Comparison of ENCODE assay signal across 1 cellular context in genomic region chr20:49278817-49279676, GRCh38.
A peak's percentile ranks its signal among the peaks of the same experiment; 100 is the strongest.
TF ChIP-seq lines count a peak whose summit lies in the region.

No MANE protein-coding gene starts in this region.

TF ChIP-seq in HepG2, 621 proteins besides CTCF, POLR2A, EP300 and RAD21 (continued from another document and continues in another):
- TF ChIP-seq MNT (IDR thresholded peaks at IDR 0.05) (peak; percentile 95), ASH2L (IDR thresholded peaks at IDR 0.05; ENCODE audit: insufficient read length, low read depth, low read length) (no peak), ZBED4 (CRISPR knock-in tag; IDR thresholded peaks at IDR 0.05; ENCODE audit: borderline replicate concordance) (no peak), ZNF777 (CRISPR knock-in tag; IDR thresholded peaks at IDR 0.05) (no peak), RARA (CRISPR knock-in tag; IDR thresholded peaks at IDR 0.05) (no peak), ZNF784 (CRISPR knock-in tag; IDR thresholded peaks at IDR 0.05; ENCODE audit: borderline replicate concordance) (no peak), REST (IDR thresholded peaks at IDR 0.05; ENCODE audit: borderline replicate concordance in 1 of 2, low read depth in 1 of 2, low read length in 2 of 2) (no peak), LRRFIP1 (CRISPR knock-in tag; conservative IDR thresholded peaks at IDR 0.05) (no peak), ZNF326 (CRISPR knock-in tag; IDR thresholded peaks at IDR 0.05; ENCODE audit: borderline replicate concordance) (no peak), RXRA (CRISPR knock-in tag; IDR thresholded peaks at IDR 0.05) (no peak; the same call in 1 of the 2 replicates), ZBTB43 (CRISPR knock-in tag; conservative IDR thresholded peaks at IDR 0.05) (no peak), ZNF580 (CRISPR knock-in tag; IDR thresholded peaks at IDR 0.05; ENCODE audit: borderline replicate concordance, low read depth) (no peak), ZNF121 (CRISPR knock-in tag; IDR thresholded peaks at IDR 0.05) (peak; percentile 99), ZNF513 (CRISPR knock-in tag; conservative IDR thresholded peaks at IDR 0.05) (no peak), MXD1 (CRISPR knock-in tag; IDR thresholded peaks at IDR 0.05) (no peak; the same call in 1 of the 2 replicates), NFKB2 (CRISPR knock-in tag; IDR thresholded peaks at IDR 0.05; ENCODE audit: borderline replicate concordance) (0 out of 2 replicates have a peak, but pooled peaks have one; percentile 8), TCF12 (IDR thresholded peaks at IDR 0.05) (no peak), TCF12 (CRISPR knock-in tag; IDR thresholded peaks at IDR 0.05) (no peak), IRF2 (CRISPR knock-in tag; IDR thresholded peaks at IDR 0.05) (no peak), TEAD2 (CRISPR knock-in tag; IDR thresholded peaks at IDR 0.05) (no peak), POLR2G (IDR thresholded peaks at IDR 0.05; ENCODE audit: low read depth, low read length) (peak; percentile 74), ZNF549 (CRISPR knock-in tag; IDR thresholded peaks at IDR 0.05) (0 out of 2 replicates have a peak, but pooled peaks have one; percentile 78), ZNF883 (CRISPR knock-in tag; IDR thresholded peaks at IDR 0.05; ENCODE audit: not compliant biosample characterization) (no peak), FOXP1 (IDR thresholded peaks at IDR 0.05) (no peak), FOXP1 (CRISPR knock-in tag; IDR thresholded peaks at IDR 0.05) (no peak), ZNF10 (CRISPR knock-in tag; IDR thresholded peaks at IDR 0.05; ENCODE audit: borderline replicate concordance, low read depth) (no peak), PBX3 (CRISPR knock-in tag; IDR thresholded peaks at IDR 0.05; ENCODE audit: borderline replicate concordance) (no peak; the same call in 1 of the 2 replicates), ZNF788 (CRISPR knock-in tag; IDR thresholded peaks at IDR 0.05; ENCODE audit: borderline replicate concordance) (no peak), ZNF629 (CRISPR knock-in tag; conservative IDR thresholded peaks at IDR 0.05) (no peak), MAFG (CRISPR knock-in tag; IDR thresholded peaks at IDR 0.05) (no peak), MATR3 (CRISPR knock-in tag; IDR thresholded peaks at IDR 0.05) (no peak), HOXA5 (CRISPR knock-in tag; IDR thresholded peaks at IDR 0.05) (no peak; the same call in 1 of the 2 replicates), ZNF207 (IDR thresholded peaks at IDR 0.05; ENCODE audit: borderline replicate concordance) (no peak), CSRNP2 (CRISPR knock-in tag; conservative IDR thresholded peaks at IDR 0.05; ENCODE audit: low read depth) (no peak), DMTF1 (CRISPR knock-in tag; IDR thresholded peaks at IDR 0.05) (no peak)
